8 cellular contexts compared by ENCODE assay signal in genomic region chr5:119274767-119275130, GRCh38.
DNase-seq lines count a peak whose midpoint lies in the region; ATAC-seq and TF ChIP-seq lines count a peak whose summit lies in the region.

No MANE protein-coding gene starts in this region.

- ATAC-seq in HG02763 (IDR thresholded peaks at IDR 0.05; ENCODE audit: unreplicated experiment) (peak; percentile 53), GM18505 (IDR thresholded peaks at IDR 0.05; ENCODE audit: unreplicated experiment) (no peak)

- TF ChIP-seq POLR2A in esophagus muscularis mucosa (IDR thresholded peaks at IDR 0.05; ENCODE audit: low read depth) (no peak), GM18505 (IDR thresholded peaks at IDR 0.05; ENCODE audit: borderline replicate concordance, extremely low read depth, insufficient read depth, insufficient read length) (no peak)

- H3K4me3 ChIP-seq in SJCRH30 (no peak overlapping the region), esophagus muscularis mucosa (no peak overlapping the region)

- H3K27ac ChIP-seq in SJCRH30 (peak overlapping the region; percentile 78), esophagus muscularis mucosa (replicated peaks in 1 of 4) (no peak overlapping the region)

- no peaks in the 10 kb centered on the region for H3K27me3 ChIP-seq in SJCRH30
- no peaks in the 10 kb centered on the region for H3K27me3 ChIP-seq in esophagus muscularis mucosa

- H3K36me3 ChIP-seq in SJCRH30 (0 out of 2 replicates have a peak, but pooled peaks cover 3% of the 10 kb centered on the region), esophagus muscularis mucosa (no peaks in the 10 kb centered on the region)

- intact Hi-C loops in esophagus muscularis mucosa (cut with DNase I) = loop anchor here (5.0 to 10.0 kb wide), 2 partner anchors 58 to 290 kb away; partner anchors contain the start of gene DTWD2

- H3K9me3 ChIP-seq in SJCRH30 (replicated peaks) (no peaks in the 10 kb centered on the region), esophagus muscularis mucosa (no peaks in the 10 kb centered on the region)

- in situ Hi-C loops in GM13976 (cut with MboI; ENCODE audit: low sequenced_read_pairs, unreplicated experiment) = no loop called here

- H3K4me1 ChIP-seq in SJCRH30 = peaks cover 57% of the 10 kb centered on the region
- peaks cover 19 to 41% (median 36%) of the 10 kb centered on the region in 4 donors for H3K4me1 ChIP-seq in esophagus muscularis mucosa

- DNase-seq in GM13976 (ENCODE audit: low spot score) (peak; percentile 26), SJCRH30 (peak in 1 of 2 experiments; percentile 26), glomerular visceral epithelial cell (ENCODE audit: extremely low spot score) (peak; percentile 73), esophagus muscularis mucosa (ENCODE audit: extremely low spot score) (no peak), NCI-H510A treated with DMSO at 0.1 percent for 48 hours (lab: John Stamatoyannopoulos, UW) (no peak), GF-D8 (lab: John Stamatoyannopoulos, UW) (no peak)

- TF ChIP-seq CTCF in GM13976 (IDR thresholded peaks at IDR 0.05; ENCODE audit: borderline replicate concordance, control extremely low read depth, extremely low read depth, insufficient read depth, missing control alignments) (no peak), esophagus muscularis mucosa (IDR thresholded peaks at IDR 0.05) (no peak)

- TF ChIP-seq EP300 in esophagus muscularis mucosa (IDR thresholded peaks at IDR 0.05) = no peak

Comparison
In these comparisons a context has a peak if more than half of its experiments do, and no peak if none do; other contexts are left out.
1. DNase-seq: peak in GM13976 (single experiment) and glomerular visceral epithelial cell (single experiment); none in esophagus muscularis mucosa (single experiment), NCI-H510A treated with DMSO at 0.1 percent for 48 hours (single experiment) and GF-D8 (single experiment).